Comparison of ENCODE assay signal across 24 cellular contexts in genomic region chr4:13906727-13907126, GRCh38.
DNase-seq lines count a peak whose midpoint lies in the region; ATAC-seq and TF ChIP-seq lines count a peak whose summit lies in the region.
"Had no signal": no experiment of that assay in that cellular context is flagged by ENCODE, and none has a peak within 500 bp of the region (broad histone marks: within the 10 kb centered on the region; RNA-seq: fewer than 3 reads in every experiment).

No MANE protein-coding gene starts in this region.

- H3K4ac ChIP-seq in mesenchymal stem cell (ENCODE audit: low read depth in 1 of 2, low read length in 2 of 2) = peak overlapping the region in 1 of 2 experiments; percentile 6

- H2AFZ ChIP-seq in mesenchymal stem cell (ENCODE audit: low read depth, low read length) = no peak overlapping the region
- no peak overlapping the region for H2AFZ ChIP-seq in smooth muscle cell (ENCODE audit: low read depth)

- H3K27me3 ChIP-seq in HUES48 (ENCODE audit: control insufficient read depth, insufficient read depth, low read length) = no peaks in the 10 kb centered on the region
- H3K27me3 ChIP-seq in mesenchymal stem cell (ENCODE audit: control insufficient read depth in 1 of 2, insufficient read depth in 1 of 2, low read length in 2 of 2) = no peaks in the 10 kb centered on the region
- no peaks in the 10 kb centered on the region for H3K27me3 ChIP-seq in smooth muscle cell (ENCODE audit: low read depth)
- H3K27me3 ChIP-seq: esophagus muscularis mucosa, neutrophil, testis had no signal

- H3K4me2 ChIP-seq in mesenchymal stem cell (ENCODE audit: low read length, poor library complexity, severe bottlenecking) (no peak overlapping the region), smooth muscle cell (peak overlapping the region; percentile 48)

- no peak overlapping the region for H3K4me3 ChIP-seq in HUES48 (ENCODE audit: low read depth, low read length)
- H3K4me3 ChIP-seq in mesenchymal stem cell (ENCODE audit: insufficient read depth in 1 of 2, low read depth in 1 of 2, low read length in 2 of 2) = no peak overlapping the region
- H3K4me3 ChIP-seq in smooth muscle cell = no peak overlapping the region
- H3K4me3 ChIP-seq: esophagus muscularis mucosa, HAP-1, SK-N-MC, testis had no signal

- H4K8ac ChIP-seq in mesenchymal stem cell (ENCODE audit: low read length) = no peak overlapping the region

- H3K23ac ChIP-seq in mesenchymal stem cell (ENCODE audit: low read length in 2 of 2) = no peak overlapping the region

- H3K9me3 ChIP-seq in HUES48 (ENCODE audit: control insufficient read depth, insufficient read depth, low read length) (no peaks in the 10 kb centered on the region), mesenchymal stem cell (ENCODE audit: control insufficient read depth, low read length) (peaks cover 5% of the 10 kb centered on the region), smooth muscle cell (replicated peaks; ENCODE audit: low read depth) (no peaks in the 10 kb centered on the region)
- H3K9me3 ChIP-seq: esophagus muscularis mucosa, HAP-1, neutrophil, testis had no signal

- CTCF ChIA-PET in MCF 10A (lab: Yijun Ruan, JAX) = interaction anchor here (0.7 to 1.4 kb wide), 7 partner anchors 9 to 1832 kb away, joined by 3 to 5 read pairs (median 4); no protein-coding TSS in a partner anchor

- H2BK5ac ChIP-seq in mesenchymal stem cell (ENCODE audit: low read depth, low read length, poor library complexity, severe bottlenecking) = peak overlapping the region; percentile 53

- peaks cover 9% of the 10 kb centered on the region for H3K4me1 ChIP-seq in HUES48 (ENCODE audit: control insufficient read depth, insufficient read depth, low read length)
- H3K4me1 ChIP-seq in mesenchymal stem cell (ENCODE audit: control insufficient read depth, insufficient read depth, low read depth, low read length) = peaks cover 9% of the 10 kb centered on the region
- H3K4me1 ChIP-seq in smooth muscle cell (ENCODE audit: low read depth) = no peaks in the 10 kb centered on the region
- H3K4me1 ChIP-seq: esophagus muscularis mucosa, HAP-1, testis had no signal

- WGBS in mesenchymal stem cell = no CpG with 5 or more reads among the region's 3 CpGs
- WGBS in smooth muscle cell (ENCODE audit: low lambda C conversion rate) = 99% methylated on average over 3 of the region's 3 CpGs

- no peaks in the 10 kb centered on the region for H3K27me3 Mint-ChIP-seq in MCF 10A (ENCODE audit: insufficient read depth, unreplicated experiment)
- H3K27me3 Mint-ChIP-seq: brain; stimulated activated memory B cell treated with anti-CD40 and anti-IgM and Interleukin-4, amounts not matched to agents 10 μg/mL and 1 μg/mL and 100 μg/mL, for 72 hours had no signal

- no peak overlapping the region for H2BK120ac ChIP-seq in mesenchymal stem cell (ENCODE audit: low read depth, low read length)

- DNase-seq in MCF 10A (ENCODE audit: unreplicated experiment) (no peak), mesenchymal stem cell (no peak), smooth muscle cell (lab: John Stamatoyannopoulos, UW; ENCODE audit: unreplicated experiment) (no peak), RKO (ENCODE audit: low spot score) (no peak)
- DNase-seq: activated CD4-positive, alpha-beta T cell treated with anti-CD3 and anti-CD28 coated beads for 4 hours; activated CD8-positive, alpha-beta memory T cell treated with anti-CD3 and anti-CD28 coated beads for 24 hours; activated gamma-delta T cell; activated T-cell treated with anti-CD3 and anti-CD28 coated beads, Interleukin-2, amount 50 U/mL, for 1 hour; effector memory CD4-positive, alpha-beta T cell; kidney; NCI-H1417 treated with DMSO at 0.1 percent for 48 hours; NCI-H510A; NK-92 treated with Interleukin-12 subunit alpha and Interleukin-12 subunit beta, amount 100 ng/mL, for 24 hours; testis had no signal

- H3K4me3 Mint-ChIP-seq in MCF 10A (ENCODE audit: unreplicated experiment) = peak overlapping the region; percentile 9
- H3K4me3 Mint-ChIP-seq: brain; CD14-positive monocyte; stimulated activated memory B cell treated with anti-CD40 and anti-IgM and Interleukin-4, amounts not matched to agents 10 μg/mL and 1 μg/mL and 100 μg/mL, for 72 hours had no signal

- H3K18ac ChIP-seq in mesenchymal stem cell (ENCODE audit: low read depth in 1 of 2, low read length in 2 of 2) = peak overlapping the region in 1 of 2 experiments; percentile 86

- TF ChIP-seq CTCF in MCF 10A (IDR thresholded peaks at IDR 0.05; ENCODE audit: unreplicated experiment) = no peak
- no peak for TF ChIP-seq CTCF in smooth muscle cell (IDR thresholded peaks at IDR 0.05; ENCODE audit: borderline replicate concordance, insufficient read depth, poor library complexity, severe bottlenecking)

- no peak overlapping the region for H3K9ac ChIP-seq in HUES48 (ENCODE audit: low read depth, low read length)
- H3K9ac ChIP-seq in mesenchymal stem cell (ENCODE audit: low read length) = peak overlapping the region; percentile 75
- H3K9ac ChIP-seq in smooth muscle cell (ENCODE audit: low read depth) = peak overlapping the region; percentile 32

- peaks cover 8% of the 10 kb centered on the region for H3K36me3 Mint-ChIP-seq in MCF 10A (ENCODE audit: insufficient read depth, unreplicated experiment)
- H3K36me3 Mint-ChIP-seq: brain; CD14-positive monocyte; stimulated activated memory B cell treated with anti-CD40 and anti-IgM and Interleukin-4, amounts not matched to agents 10 μg/mL and 1 μg/mL and 100 μg/mL, for 72 hours had no signal

- no peak overlapping the region for H2BK12ac ChIP-seq in mesenchymal stem cell (ENCODE audit: low read length in 2 of 2)

- intact Hi-C loops in MCF 10A (cut with micrococcal nuclease) = loop anchor here (1.0 to 5.0 kb wide), 3 partner anchors 82 to 1096 kb away; partner anchors contain the start of gene CPEB2

- peak overlapping the region; percentile 96 for H3K27ac Mint-ChIP-seq in MCF 10A (ENCODE audit: low read depth, unreplicated experiment)
- H3K27ac Mint-ChIP-seq: CD14-positive monocyte; stimulated activated memory B cell treated with anti-CD40 and anti-IgM and Interleukin-4, amounts not matched to agents 10 μg/mL and 1 μg/mL and 100 μg/mL, for 72 hours had no signal

- H3K79me1 ChIP-seq in mesenchymal stem cell (replicated peaks; ENCODE audit: low read length, poor library complexity, severe bottlenecking) = no peaks in the 10 kb centered on the region

- no peak overlapping the region for H3K14ac ChIP-seq in mesenchymal stem cell (ENCODE audit: low read length in 2 of 2)

- H3K79me2 ChIP-seq in smooth muscle cell (ENCODE audit: low read depth) = no peaks in the 10 kb centered on the region

- H4K20me1 ChIP-seq in smooth muscle cell (ENCODE audit: low read depth) = no peaks in the 10 kb centered on the region

- H2AK5ac ChIP-seq in mesenchymal stem cell (ENCODE audit: low read length, severe bottlenecking) = no peak overlapping the region

- H3F3A ChIP-seq in smooth muscle cell (ENCODE audit: low read depth) = peaks cover 4% of the 10 kb centered on the region

- POLR2A ChIA-PET in MCF 10A (lab: Yijun Ruan, JAX) = interaction anchor here (0.6 to 4.2 kb wide), 13 partner anchors 14 to 1096 kb away, joined by 3 to 24 read pairs (median 4); no protein-coding TSS in a partner anchor

- no TSS peak for BruUV-seq in MCF 10A (replicated peaks; lab: Mats Ljungman, UMichigan)

- ATAC-seq in HG03097 (IDR thresholded peaks at IDR 0.05; ENCODE audit: low FRiP score, unreplicated experiment) (no peak), HG03460 (IDR thresholded peaks at IDR 0.05; ENCODE audit: unreplicated experiment) (no peak)

- peaks cover 36% of the 10 kb centered on the region for H3K4me1 Mint-ChIP-seq in MCF 10A (ENCODE audit: insufficient read depth, unreplicated experiment)

- H3K36me3 ChIP-seq in HUES48 (ENCODE audit: control insufficient read depth, insufficient read depth, low read length) (no peaks in the 10 kb centered on the region), mesenchymal stem cell (ENCODE audit: control insufficient read depth in 1 of 2, insufficient read depth in 2 of 2, low read depth in 1 of 2, low read length in 2 of 2) (no peaks in the 10 kb centered on the region), smooth muscle cell (ENCODE audit: low read depth) (no peaks in the 10 kb centered on the region)
- H3K36me3 ChIP-seq: esophagus muscularis mucosa, HAP-1, neutrophil had no signal

- H2BK15ac ChIP-seq in mesenchymal stem cell (ENCODE audit: low read depth, poor library complexity, severe bottlenecking) = no peak overlapping the region

- H4K91ac ChIP-seq in mesenchymal stem cell (ENCODE audit: low read length) = no peak overlapping the region

- no peaks in the 10 kb centered on the region for H3K9me3 Mint-ChIP-seq in MCF 10A (ENCODE audit: unreplicated experiment)
- H3K9me3 Mint-ChIP-seq: CD14-positive monocyte; stimulated activated memory B cell treated with anti-CD40 and anti-IgM and Interleukin-4, amounts not matched to agents 10 μg/mL and 1 μg/mL and 100 μg/mL, for 72 hours had no signal

- H3K27ac ChIP-seq in HUES48 (ENCODE audit: low read depth, low read length) (peak overlapping the region; percentile 54), mesenchymal stem cell (ENCODE audit: low read length, poor library complexity, severe bottlenecking) (peak overlapping the region; percentile 98), smooth muscle cell (ENCODE audit: low read depth) (peak overlapping the region; percentile 90)
- H3K27ac ChIP-seq: esophagus muscularis mucosa, neutrophil, SK-N-MC, testis had no signal
